In genomic region chr11:74932797-74933196, GRCh38 we compare ENCODE assay signal across 13 cellular contexts. TPM values are rescaled to one million over a fixed set of nuclear protein-coding genes. Genes with fewer than 3 reads are reported as not detected.
DNase-seq lines count a peak whose midpoint lies in the region; ATAC-seq, FAIRE-seq and TF ChIP-seq lines count a peak whose summit lies in the region.
"Had no signal": no experiment of that assay in that cellular context is flagged by ENCODE, and none has a peak within 500 bp of the region (broad histone marks: within the 10 kb centered on the region; RNA-seq: fewer than 3 reads in every experiment).

No MANE protein-coding gene starts in this region.

- BruUV-seq in mammary epithelial cell (replicated peaks; lab: Mats Ljungman, UMichigan): no TSS peak

- CTCF ChIA-PET in mammary epithelial cell (lab: Charles Lee; ENCODE audit: low non-redundant PET): no interaction called here

- ATAC-seq in HG02870 (IDR thresholded peaks at IDR 0.05; ENCODE audit: unreplicated experiment) (no peak), heart left ventricle (no peak)

- 3% methylated on average over 2 of the region's 2 CpGs for WGBS in mammary epithelial cell (ENCODE audit: low coverage, missing lambda C conversion rate)
- 88 to 93% (median 90%) methylated on average over 2 of the region's 2 CpGs for WGBS in heart left ventricle, 4 donors

- peak overlapping the region; percentile 53 for H3K4me2 ChIP-seq in mammary epithelial cell (ENCODE audit: insufficient read depth, low read depth, low read length)
- H3K4me2 ChIP-seq in osteoblast (ENCODE audit: insufficient read depth, low read length): no peak overlapping the region

- H3K79me2 ChIP-seq in mammary epithelial cell (ENCODE audit: insufficient read depth, low read length) (no peaks in the 10 kb centered on the region), osteoblast (ENCODE audit: insufficient read depth, low read length) (no peaks in the 10 kb centered on the region)

- H3K9me3 ChIP-seq in mammary epithelial cell (replicated peaks; ENCODE audit: insufficient read depth, low read length) (no peaks in the 10 kb centered on the region), osteoblast (ENCODE audit: low read depth, low read length) (no peaks in the 10 kb centered on the region), heart left ventricle (no peaks in the 10 kb centered on the region)

- H3K27me3 ChIP-seq in mammary epithelial cell (ENCODE audit: insufficient read depth, low read length): no peaks in the 10 kb centered on the region
- no peaks in the 10 kb centered on the region for H3K27me3 ChIP-seq in osteoblast (ENCODE audit: insufficient read depth, low read length)
- no peaks in the 10 kb centered on the region for H3K27me3 ChIP-seq in heart left ventricle

- H3K4me3 ChIP-seq in mammary epithelial cell (replicated peaks in 1 of 3; ENCODE audit: insufficient read depth in 1 of 3, low read depth in 2 of 3, low read length in 3 of 3): no peak overlapping the region
- no peak overlapping the region for H3K4me3 ChIP-seq in osteoblast (ENCODE audit: insufficient read depth, low read length)
- H3K4me3 ChIP-seq in heart left ventricle: no peak overlapping the region

- intact Hi-C loops in mammary epithelial cell (cut with micrococcal nuclease) (no loop called here), heart left ventricle (cut with DNase I) (loop anchor here in 5 of 10 donors (5.0 to 10.0 kb wide), 3 partner anchors 202 to 315 kb away; no protein-coding TSS in a partner anchor)

- TF ChIP-seq CTCF in mammary epithelial cell (conservative IDR thresholded peaks at IDR 0.05 in 1 of 2, IDR thresholded peaks at IDR 0.05 in 1 of 2; ENCODE audit: extremely low read depth in 1 of 2, insufficient read depth in 1 of 2, low read depth in 1 of 2, low read length in 2 of 2) (no peak), osteoblast (IDR thresholded peaks at IDR 0.05; ENCODE audit: extremely low read depth, low read depth, low read length) (no peak), heart left ventricle (IDR thresholded peaks at IDR 0.05) (no peak), D721Med (IDR thresholded peaks at IDR 0.05; ENCODE audit: insufficient read depth, missing control alignments) (no peak)

- no peak for TF ChIP-seq POLR2A in heart left ventricle (IDR thresholded peaks at IDR 0.05)

- H3K36me3 ChIP-seq in mammary epithelial cell (ENCODE audit: insufficient read depth, low read length) (peaks cover 7% of the 10 kb centered on the region), osteoblast (ENCODE audit: insufficient read depth, low read length) (peaks cover 35% of the 10 kb centered on the region), heart left ventricle (peaks cover 0 to 100% (median 50%) of the 10 kb centered on the region in 9 donors)

- dilution Hi-C loops in mammary epithelial cell (cut with HindIII; ENCODE audit: low sequenced_read_pairs): no loop called here

- H2AFZ ChIP-seq in mammary epithelial cell (ENCODE audit: low read depth, low read length) (peak overlapping the region; percentile 41), osteoblast (ENCODE audit: low read length) (no peak overlapping the region)

- in situ Hi-C loops in mammary epithelial cell (cut with MboI; ENCODE audit: low sequenced_read_pairs in 2 of 2): loop anchor here in 1 of 2 donors (5.0 kb wide), 1 partner anchor 315 kb away; no protein-coding TSS in a partner anchor

- no peaks in the 10 kb centered on the region for H4K20me1 ChIP-seq in mammary epithelial cell (ENCODE audit: insufficient read depth, low read length)
- peaks cover 3% of the 10 kb centered on the region for H4K20me1 ChIP-seq in osteoblast (ENCODE audit: insufficient read depth, low read length)

- H3K27ac ChIP-seq in mammary epithelial cell (ENCODE audit: insufficient read depth, low read depth, low read length) (peak overlapping the region; percentile 57), osteoblast (ENCODE audit: low read depth, low read length) (peak overlapping the region; percentile 45), heart left ventricle (no peak overlapping the region)

- no peak for FAIRE-seq in D721Med (lab: Jason Lieb, UNC)

- no peak overlapping the region for H3K9ac ChIP-seq in mammary epithelial cell (ENCODE audit: insufficient read depth, low read length)

- H3K4me1 ChIP-seq in mammary epithelial cell (ENCODE audit: insufficient read depth, low read length): peaks cover 15% of the 10 kb centered on the region
- peaks cover 12% of the 10 kb centered on the region for H3K4me1 ChIP-seq in osteoblast (ENCODE audit: insufficient read depth, low read length)
- peaks cover 0 to 6% (median 0%) of the 10 kb centered on the region in 12 donors for H3K4me1 ChIP-seq in heart left ventricle

- peak; percentile 39 for DNase-seq in NK-92 treated with Interleukin-12 subunit alpha and Interleukin-12 subunit beta, amount 100 ng/mL, for 24 hours (lab: John Stamatoyannopoulos, UW)
- DNase-seq in NK-92 (lab: John Stamatoyannopoulos, UW; ENCODE audit: unreplicated experiment) (no peak), RKO (ENCODE audit: low spot score) (peak; percentile 53), mammary epithelial cell (peak; percentile 85), osteoblast (ENCODE audit: insufficient read length, low spot score, missing footprints) (no peak), heart left ventricle (no peak), D721Med (ENCODE audit: insufficient read length, low spot score) (no peak)
- DNase-seq: 8988T, COR-L47, NCI-H1436 treated with DMSO at 0.1 percent for 48 hours, NCI-H82, nucleus accumbens had no signal

RNA-seq across cellular contexts. Expression of gene XRRA1, which starts 16.1 kb away (rescaled TPM):
- total RNA-seq in mammary epithelial cell (10 to 100 TPM; 17.6 to 28.7 TPM), osteoblast (8.0 and 9.8 TPM in 2 replicates), heart left ventricle (10 to 100 TPM in 8 of 9 donors, 1 to 10 TPM in 1; 5.3 to 26.6 (median 13.4) TPM)
- polyA plus RNA-seq in mammary epithelial cell (5.7 TPM), heart left ventricle (1 to 10 TPM; 3.9 to 9.0 TPM)
- 43.4 TPM for polyA minus RNA-seq in mammary epithelial cell

RNA-seq across cellular contexts. Expression of gene SPCS2, which starts 16.3 kb away (rescaled TPM):
- total RNA-seq in mammary epithelial cell: 100 to 1,000 TPM in 1 of 2 donors, 10 to 100 TPM in 1; 14.0 to 122 TPM
- polyA plus RNA-seq in mammary epithelial cell: 54.6 TPM
- polyA minus RNA-seq in mammary epithelial cell: 83.2 TPM
- 10.9 and 43.9 TPM in 2 replicates for total RNA-seq in osteoblast
- 100 to 1,000 TPM in 6 of 9 donors, 10 to 100 TPM in 3; 21.8 to 136 (median 109) TPM for total RNA-seq in heart left ventricle
- polyA plus RNA-seq in heart left ventricle: 100 to 1,000 TPM; 117 to 123 TPM

RNA-seq across cellular contexts. Expression of gene NEU3, which starts 55.9 kb away (rescaled TPM):
- 10 to 100 TPM; 17.3 to 21.8 TPM for total RNA-seq in mammary epithelial cell
- polyA plus RNA-seq in mammary epithelial cell: 9.3 TPM
- polyA minus RNA-seq in mammary epithelial cell: 10.0 TPM
- 6.9 and 8.3 TPM in 2 replicates for total RNA-seq in osteoblast
- 10 to 100 TPM in 3 of 9 donors, 1 to 10 TPM in 6; 5.1 to 16.6 (median 7.7) TPM for total RNA-seq in heart left ventricle
- polyA plus RNA-seq in heart left ventricle: 10 to 100 TPM in 1 of 2 donors, 1 to 10 TPM in 1; 6.0 to 14.1 TPM

Comparison
In these comparisons a context has a peak if more than half of its experiments do, and no peak if none do; other contexts are left out.
1. DNase-seq: peak in NK-92 treated with Interleukin-12 subunit alpha and Interleukin-12 subunit beta, amount 100 ng/mL, for 24 hours (single experiment), RKO (single experiment) and mammary epithelial cell (single experiment); none in NK-92 (single experiment), osteoblast (single experiment), heart left ventricle (0 of 5) and D721Med (single experiment).
2. H3K27ac ChIP-seq: peak in mammary epithelial cell (single experiment) and osteoblast (single experiment); none in heart left ventricle (0 of 12).